In genomic region chr3:10702961-10703740, GRCh38 we compare ENCODE assay signal across 10 cellular contexts.
DNase-seq lines count a peak whose midpoint lies in the region; FAIRE-seq and TF ChIP-seq lines count a peak whose summit lies in the region.
"Had no signal": no experiment of that assay in that cellular context is flagged by ENCODE, and none has a peak within 500 bp of the region (broad histone marks: within the 10 kb centered on the region; RNA-seq: fewer than 3 reads in every experiment).

No MANE protein-coding gene starts in this region.

- H3K36me3 ChIP-seq in mammary epithelial cell (ENCODE audit: insufficient read depth, low read length) (no peaks in the 10 kb centered on the region), endothelial cell of umbilical vein (ENCODE audit: control insufficient read depth in 2 of 2, extremely low read depth in 1 of 2, insufficient read depth in 2 of 2, low read length in 2 of 2) (no peaks in the 10 kb centered on the region), mesenchymal stem cell (ENCODE audit: control insufficient read depth in 1 of 2, insufficient read depth in 2 of 2, low read depth in 1 of 2, low read length in 2 of 2) (no peaks in the 10 kb centered on the region)

- peak; percentile 12 for FAIRE-seq in endothelial cell of umbilical vein (lab: Jason Lieb, UNC)
- FAIRE-seq: endometrium had no signal

- H2AK5ac ChIP-seq in mesenchymal stem cell (ENCODE audit: low read length, severe bottlenecking) = no peak overlapping the region

- TF ChIP-seq CTCF in mammary epithelial cell (conservative IDR thresholded peaks at IDR 0.05 in 1 of 2, IDR thresholded peaks at IDR 0.05 in 1 of 2; ENCODE audit: extremely low read depth in 1 of 2, insufficient read depth in 1 of 2, low read depth in 1 of 2, low read length in 2 of 2) (no peak), endothelial cell of umbilical vein (IDR thresholded peaks at IDR 0.05; ENCODE audit: extremely low read depth in 1 of 2, insufficient read depth in 1 of 2, low read depth in 1 of 2, low read length in 2 of 2) (no peak)

- H2AFZ ChIP-seq in mammary epithelial cell (ENCODE audit: low read depth, low read length) = no peak overlapping the region
- no peak overlapping the region for H2AFZ ChIP-seq in endothelial cell of umbilical vein (ENCODE audit: low read depth, low read length)
- no peak overlapping the region for H2AFZ ChIP-seq in mesenchymal stem cell (ENCODE audit: low read depth, low read length)

- H2BK12ac ChIP-seq in mesenchymal stem cell (ENCODE audit: low read length in 2 of 2) = no peak overlapping the region

- no peaks in the 10 kb centered on the region for H3K79me2 ChIP-seq in mammary epithelial cell (ENCODE audit: insufficient read depth, low read length)
- H3K79me2 ChIP-seq in endothelial cell of umbilical vein (ENCODE audit: control insufficient read depth, insufficient read depth, low read length) = no peaks in the 10 kb centered on the region

- H2BK120ac ChIP-seq in mesenchymal stem cell (ENCODE audit: low read depth, low read length) = no peak overlapping the region

- TF ChIP-seq POLR2A in endothelial cell of umbilical vein (IDR thresholded peaks at IDR 0.05; ENCODE audit: low read depth, low read length) = no peak

- H3K27ac ChIP-seq in mammary epithelial cell (ENCODE audit: insufficient read depth, low read depth, low read length) (no peak overlapping the region), endothelial cell of umbilical vein (ENCODE audit: insufficient read depth, low read depth, low read length) (no peak overlapping the region), mesenchymal stem cell (ENCODE audit: low read length, poor library complexity, severe bottlenecking) (no peak overlapping the region)

- H3K14ac ChIP-seq in mesenchymal stem cell (ENCODE audit: low read length in 2 of 2) = no peak overlapping the region

- POLR2A ChIA-PET in endothelial cell of umbilical vein (lab: Charles Lee) = no interaction called here

- H3K9me3 ChIP-seq in mammary epithelial cell (replicated peaks; ENCODE audit: insufficient read depth, low read length) (no peaks in the 10 kb centered on the region), endothelial cell of umbilical vein (replicated peaks; ENCODE audit: control insufficient read depth, insufficient read depth, low read length) (no peaks in the 10 kb centered on the region), mesenchymal stem cell (ENCODE audit: control insufficient read depth, low read length) (no peaks in the 10 kb centered on the region)

- CTCF ChIA-PET in mammary epithelial cell (lab: Charles Lee; ENCODE audit: low non-redundant PET) = no interaction called here
- CTCF ChIA-PET in endothelial cell of umbilical vein (lab: Charles Lee) = no interaction called here

- H3K27me3 ChIP-seq in mammary epithelial cell (ENCODE audit: insufficient read depth, low read length) (peaks cover 14% of the 10 kb centered on the region), endothelial cell of umbilical vein (ENCODE audit: control insufficient read depth in 2 of 2, insufficient read depth in 2 of 2, low read length in 2 of 2) (peaks cover 11 to 21% of the 10 kb centered on the region in 2 experiments), mesenchymal stem cell (ENCODE audit: control insufficient read depth in 1 of 2, insufficient read depth in 1 of 2, low read length in 2 of 2) (peaks cover 51 to 70% of the 10 kb centered on the region in 2 experiments)

- H3K79me1 ChIP-seq in mesenchymal stem cell (replicated peaks; ENCODE audit: low read length, poor library complexity, severe bottlenecking) = no peaks in the 10 kb centered on the region

- no peak overlapping the region for H3K4me3 ChIP-seq in mammary epithelial cell (replicated peaks in 1 of 3; ENCODE audit: insufficient read depth in 1 of 3, low read depth in 2 of 3, low read length in 3 of 3)
- H3K4me3 ChIP-seq in endothelial cell of umbilical vein (replicated peaks in 1 of 3; ENCODE audit: insufficient read depth in 1 of 3, low read depth in 1 of 3, low read length in 3 of 3) = no peak overlapping the region
- H3K4me3 ChIP-seq in mesenchymal stem cell (ENCODE audit: insufficient read depth in 1 of 2, low read depth in 1 of 2, low read length in 2 of 2) = no peak overlapping the region

- WGBS in mammary epithelial cell (ENCODE audit: low coverage, missing lambda C conversion rate) = 74% methylated on average over 14 of the region's 14 CpGs
- WGBS in mesenchymal stem cell = 43% methylated on average over 10 of the region's 14 CpGs

- BruUV-seq in mammary epithelial cell (replicated peaks; lab: Mats Ljungman, UMichigan) (no TSS peak), endothelial cell of umbilical vein (replicated peaks; lab: Mats Ljungman, UMichigan) (no TSS peak)

- H3K23ac ChIP-seq in mesenchymal stem cell (ENCODE audit: low read length in 2 of 2) = no peak overlapping the region

- intact Hi-C loops in mammary epithelial cell (cut with micrococcal nuclease) = loop anchor here (5.0 kb wide), 1 partner anchor 286 kb away; no protein-coding TSS in a partner anchor
- intact Hi-C loops in endothelial cell of umbilical vein (cut with micrococcal nuclease) = no loop called here

- H2BK5ac ChIP-seq in mesenchymal stem cell (ENCODE audit: low read depth, low read length, poor library complexity, severe bottlenecking) = no peak overlapping the region

- H3K18ac ChIP-seq in mesenchymal stem cell (ENCODE audit: low read depth in 1 of 2, low read length in 2 of 2) = no peak overlapping the region

- in situ Hi-C loops in T47D (cut with HindIII; ENCODE audit: low pct_unique_long_range_greater_than_20kb, low sequenced_read_pairs) = no loop called here
- in situ Hi-C loops in mammary epithelial cell (cut with MboI; ENCODE audit: low sequenced_read_pairs in 2 of 2) = no loop called here

- no peaks in the 10 kb centered on the region for H3K9me1 ChIP-seq in endothelial cell of umbilical vein (replicated peaks; ENCODE audit: control insufficient read depth, extremely low read depth, insufficient read depth, low read length)

- H3K9ac ChIP-seq in mammary epithelial cell (ENCODE audit: insufficient read depth, low read length) (no peak overlapping the region), endothelial cell of umbilical vein (replicated peaks; ENCODE audit: extremely low read depth, insufficient read depth, low read length) (no peak overlapping the region), mesenchymal stem cell (ENCODE audit: low read length) (no peak overlapping the region)

- no peaks in the 10 kb centered on the region for H4K20me1 ChIP-seq in mammary epithelial cell (ENCODE audit: insufficient read depth, low read length)
- H4K20me1 ChIP-seq in endothelial cell of umbilical vein (replicated peaks; ENCODE audit: control insufficient read depth, extremely low read depth, insufficient read depth, low read length) = no peaks in the 10 kb centered on the region

- H3K4ac ChIP-seq in mesenchymal stem cell (ENCODE audit: low read depth in 1 of 2, low read length in 2 of 2) = no peak overlapping the region

- H3K4me1 ChIP-seq in mammary epithelial cell (ENCODE audit: insufficient read depth, low read length) (no peaks in the 10 kb centered on the region), endothelial cell of umbilical vein (ENCODE audit: control insufficient read depth, extremely low read depth, insufficient read depth, low read length) (no peaks in the 10 kb centered on the region), mesenchymal stem cell (ENCODE audit: control insufficient read depth, insufficient read depth, low read depth, low read length) (peaks cover 5% of the 10 kb centered on the region)

- H3K4me2 ChIP-seq in mammary epithelial cell (ENCODE audit: insufficient read depth, low read depth, low read length) (no peak overlapping the region), endothelial cell of umbilical vein (ENCODE audit: insufficient read depth, low read length) (no peak overlapping the region), mesenchymal stem cell (ENCODE audit: low read length, poor library complexity, severe bottlenecking) (no peak overlapping the region)

- H4K8ac ChIP-seq in mesenchymal stem cell (ENCODE audit: low read length) = no peak overlapping the region

- no peak overlapping the region for H2BK15ac ChIP-seq in mesenchymal stem cell (ENCODE audit: low read depth, poor library complexity, severe bottlenecking)

- no peak overlapping the region for H4K91ac ChIP-seq in mesenchymal stem cell (ENCODE audit: low read length)

- dilution Hi-C loops in mammary epithelial cell (cut with HindIII; ENCODE audit: low sequenced_read_pairs) (loop anchor here (5.0 kb wide), 1 partner anchor 49 kb away; no protein-coding TSS in a partner anchor), endothelial cell of umbilical vein (cut with MboI; ENCODE audit: extremely low pct_ligation_motif_present, low sequenced_read_pairs) (no loop called here)

- DNase-seq in T47D (ENCODE audit: low read depth in 1 of 2, low spot score in 1 of 2) (peak; percentile 32 to 71), mammary epithelial cell (no peak), NCI-H82 (lab: John Stamatoyannopoulos, UW) (peak; percentile 94), endothelial cell of umbilical vein (ENCODE audit: low read depth, low spot score) (peak; percentile 15), NCI-H1092 treated with DMSO at 0.1 percent for 48 hours (lab: John Stamatoyannopoulos, UW) (no peak), mesenchymal stem cell (no peak)
- peak; percentile 56 for DNase-seq in stimulated activated CD8-positive, alpha-beta memory T cell treated with anti-CD3 and anti-CD28 coated beads, Interleukin-4, amount 100 ng/mL, for 48 hours
- no peak for DNase-seq in NK-92 treated with Interleukin-12 subunit alpha and Interleukin-12 subunit beta, amount 100 ng/mL, for 24 hours (lab: John Stamatoyannopoulos, UW)
- DNase-seq: CD4-positive, alpha-beta T cell had no signal

TF ChIP-seq in endothelial cell of umbilical vein, 7 proteins besides CTCF, POLR2A, EP300 and RAD21:
- TF ChIP-seq GATA2 (IDR thresholded peaks at IDR 0.05; ENCODE audit: insufficient read depth, insufficient read length, low read depth, low read length) (no peak), JUN (IDR thresholded peaks at IDR 0.05; ENCODE audit: borderline replicate concordance, insufficient read depth, insufficient read length, low read depth) (no peak), POLR2AphosphoS5 (IDR thresholded peaks at IDR 0.05; ENCODE audit: insufficient read depth, low read depth, low read length) (no peak), FOS (IDR thresholded peaks at IDR 0.05; ENCODE audit: borderline replicate concordance, insufficient read depth, low read length) (no peak), MYC (IDR thresholded peaks at IDR 0.05; ENCODE audit: low read depth, low read length) (no peak), MAX (IDR thresholded peaks at IDR 0.05; ENCODE audit: insufficient read depth, insufficient read length) (no peak), EZH2 (IDR thresholded peaks at IDR 0.05; ENCODE audit: borderline replicate concordance, low read depth, low read length, severe bottlenecking) (no peak)

Comparison
In these comparisons a context has a peak if more than half of its experiments do, and no peak if none do; other contexts are left out.
1. DNase-seq: peak in T47D (2 of 2), NCI-H82 (single experiment), endothelial cell of umbilical vein (single experiment) and stimulated activated CD8-positive, alpha-beta memory T cell treated with anti-CD3 and anti-CD28 coated beads, Interleukin-4, amount 100 ng/mL, for 48 hours (single experiment); none in mammary epithelial cell (single experiment), NCI-H1092 treated with DMSO at 0.1 percent for 48 hours (single experiment), NK-92 treated with Interleukin-12 subunit alpha and Interleukin-12 subunit beta, amount 100 ng/mL, for 24 hours (single experiment) and mesenchymal stem cell (single experiment).